Comparison of ENCODE assay signal across 21 cellular contexts in genomic region chr5:168434746-168435321, GRCh38. TPM values are rescaled to one million over a fixed set of nuclear protein-coding genes. Genes with fewer than 3 reads are reported as not detected.
DNase-seq lines count a peak whose midpoint lies in the region; ATAC-seq and TF ChIP-seq lines count a peak whose summit lies in the region.
"Had no signal": no experiment of that assay in that cellular context is flagged by ENCODE, and none has a peak within 500 bp of the region (broad histone marks: within the 10 kb centered on the region; RNA-seq: fewer than 3 reads in every experiment).

No MANE protein-coding gene starts in this region.

- H3K4me1 ChIP-seq in Peyer's patch: peaks cover 0 to 6% (median 0%) of the 10 kb centered on the region in 4 donors
- H3K4me1 ChIP-seq: esophagus muscularis mucosa had no signal

- no peak overlapping the region for H3K27ac ChIP-seq in Peyer's patch
- H3K27ac ChIP-seq: C4-2B, esophagus muscularis mucosa had no signal

- no peaks in the 10 kb centered on the region for H3K27me3 ChIP-seq in Peyer's patch
- H3K27me3 ChIP-seq: esophagus muscularis mucosa had no signal

- H3K4me3 ChIP-seq in fibroblast of the aortic adventitia (ENCODE audit: low read depth, low read length) (no peak overlapping the region), Peyer's patch (no peak overlapping the region)
- H3K4me3 ChIP-seq: esophagus muscularis mucosa had no signal

- no peaks in the 10 kb centered on the region for H3K4me1 Mint-ChIP-seq in activated naive CD4-positive, alpha-beta T cell treated with anti-CD3 and anti-CD28 coated beads, Interleukin-2, amount 10 ng/mL, durations not matched to agents 7 days and 5 days
- H3K4me1 Mint-ChIP-seq in activated T-helper 17 cell treated with anti-CD3 and anti-CD28 coated beads, Interleukin-2, amount 50 U/mL, for 72 hours: no peaks in the 10 kb centered on the region
- peaks cover 4% of the 10 kb centered on the region for H3K4me1 Mint-ChIP-seq in type B pancreatic cell (ENCODE audit: unreplicated experiment)
- H3K4me1 Mint-ChIP-seq: activated naive CD8-positive, alpha-beta T cell treated with anti-CD3 and anti-CD28 coated beads, Interleukin-2, amount 10 ng/mL, durations not matched to agents 7 days and 5 days; central memory CD8-positive, alpha-beta T cell had no signal

- peaks cover 0 to 7% (median 0%) of the 10 kb centered on the region in 3 donors for H3K36me3 ChIP-seq in Peyer's patch
- H3K36me3 ChIP-seq: esophagus muscularis mucosa had no signal

- H3K27ac Mint-ChIP-seq in activated naive CD4-positive, alpha-beta T cell treated with anti-CD3 and anti-CD28 coated beads, Interleukin-2, amount 50 U/mL, for 72 hours: no peak overlapping the region
- H3K27ac Mint-ChIP-seq in activated naive CD4-positive, alpha-beta T cell treated with anti-CD3 and anti-CD28 coated beads, Interleukin-2, amount 10 ng/mL, durations not matched to agents 7 days and 5 days: no peak overlapping the region
- H3K27ac Mint-ChIP-seq in activated T-helper 17 cell treated with anti-CD3 and anti-CD28 coated beads, Interleukin-2, amount 50 U/mL, for 72 hours: no peak overlapping the region
- H3K27ac Mint-ChIP-seq in type B pancreatic cell: peak overlapping the region; percentile 61
- H3K27ac Mint-ChIP-seq: activated naive CD8-positive, alpha-beta T cell treated with anti-CD3 and anti-CD28 coated beads, Interleukin-2, amount 10 ng/mL, durations not matched to agents 7 days and 5 days had no signal

- no peaks in the 10 kb centered on the region for H3K27me3 Mint-ChIP-seq in activated naive CD4-positive, alpha-beta T cell treated with anti-CD3 and anti-CD28 coated beads, Interleukin-2, amount 10 ng/mL, durations not matched to agents 7 days and 5 days
- H3K27me3 Mint-ChIP-seq in activated T-helper 17 cell treated with anti-CD3 and anti-CD28 coated beads, Interleukin-2, amount 50 U/mL, for 72 hours: no peaks in the 10 kb centered on the region
- no peaks in the 10 kb centered on the region for H3K27me3 Mint-ChIP-seq in type B pancreatic cell
- H3K27me3 Mint-ChIP-seq: activated naive CD8-positive, alpha-beta T cell treated with anti-CD3 and anti-CD28 coated beads, Interleukin-2, amount 10 ng/mL, durations not matched to agents 7 days and 5 days had no signal

- ATAC-seq in activated naive CD4-positive, alpha-beta T cell treated with anti-CD3 and anti-CD28 coated beads, Interleukin-2, amount 50 U/mL, for 72 hours: peak; percentile 56 to 60
- peak; percentile 60 for ATAC-seq in activated T-helper 17 cell treated with anti-CD3 and anti-CD28 coated beads, Interleukin-2, amount 50 U/mL, for 72 hours (replicated peaks)
- no peak for ATAC-seq in HG02884 (IDR thresholded peaks at IDR 0.05; ENCODE audit: unreplicated experiment)
- ATAC-seq: HepG2 had no signal

- H3K4me3 Mint-ChIP-seq in activated naive CD4-positive, alpha-beta T cell treated with anti-CD3 and anti-CD28 coated beads, Interleukin-2, amount 10 ng/mL, durations not matched to agents 7 days and 5 days: no peak overlapping the region
- H3K4me3 Mint-ChIP-seq in activated T-helper 17 cell treated with anti-CD3 and anti-CD28 coated beads, Interleukin-2, amount 50 U/mL, for 72 hours: no peak overlapping the region
- H3K4me3 Mint-ChIP-seq in type B pancreatic cell: no peak overlapping the region
- H3K4me3 Mint-ChIP-seq: activated naive CD8-positive, alpha-beta T cell treated with anti-CD3 and anti-CD28 coated beads, Interleukin-2, amount 10 ng/mL, durations not matched to agents 7 days and 5 days; central memory CD8-positive, alpha-beta T cell had no signal

- DNase-seq in activated naive CD4-positive, alpha-beta T cell treated with anti-CD3 and anti-CD28 coated beads, Interleukin-2, amount 50 U/mL, for 72 hours (ENCODE audit: low spot score in 2 of 2): no peak
- no peak for DNase-seq in activated naive CD4-positive, alpha-beta T cell treated with anti-CD3 and anti-CD28 coated beads, Interleukin-2, amount 10 ng/mL, durations not matched to agents 7 days and 5 days
- DNase-seq in fibroblast of the aortic adventitia (ENCODE audit: low read depth) (peak; percentile 34), type B pancreatic cell (ENCODE audit: extremely low spot score, unreplicated experiment) (no peak), Peyer's patch (no peak), kidney glomerular epithelial cell (lab: John Stamatoyannopoulos, UW) (no peak)
- DNase-seq: 8988T; activated CD4-positive, alpha-beta T cell treated with anti-CD3 and anti-CD28 coated beads, Interleukin-2, amount 50 U/mL, for 4 hours; activated naive CD8-positive, alpha-beta T cell treated with anti-CD3 and anti-CD28 coated beads, Interleukin-2, amount 10 ng/mL, durations not matched to agents 7 days and 5 days; activated T-cell treated with anti-CD3 and anti-CD28 coated beads, Interleukin-2, amount 50 U/mL, for 1 hour; DMS153; effector CD4-positive, alpha-beta T cell; NCI-H187; NCI-H446; stimulated activated CD4-positive, alpha-beta T cell treated with anti-CD3 and anti-CD28 coated beads, Interleukin-4, amount 100 ng/mL, for 24 hours had no signal

- H3K9me3 ChIP-seq in Peyer's patch: no peaks in the 10 kb centered on the region
- H3K9me3 ChIP-seq: esophagus muscularis mucosa had no signal

- no peaks in the 10 kb centered on the region for H3K36me3 Mint-ChIP-seq in activated naive CD4-positive, alpha-beta T cell treated with anti-CD3 and anti-CD28 coated beads, Interleukin-2, amount 50 U/mL, for 72 hours
- H3K36me3 Mint-ChIP-seq in activated naive CD4-positive, alpha-beta T cell treated with anti-CD3 and anti-CD28 coated beads, Interleukin-2, amount 10 ng/mL, durations not matched to agents 7 days and 5 days: no peaks in the 10 kb centered on the region
- no peaks in the 10 kb centered on the region for H3K36me3 Mint-ChIP-seq in activated T-helper 17 cell treated with anti-CD3 and anti-CD28 coated beads, Interleukin-2, amount 50 U/mL, for 72 hours (ENCODE audit: low read depth)
- H3K36me3 Mint-ChIP-seq in type B pancreatic cell: peaks cover 27% of the 10 kb centered on the region
- H3K36me3 Mint-ChIP-seq: activated naive CD8-positive, alpha-beta T cell treated with anti-CD3 and anti-CD28 coated beads, Interleukin-2, amount 10 ng/mL, durations not matched to agents 7 days and 5 days had no signal

- TF ChIP-seq CTCF in fibroblast of the aortic adventitia (IDR thresholded peaks at IDR 0.05; ENCODE audit: insufficient read depth, low read length) (no peak), type B pancreatic cell (conservative IDR thresholded peaks at IDR 0.05) (no peak), Peyer's patch (IDR thresholded peaks at IDR 0.05) (no peak)

- CTCF ChIA-PET in activated naive CD4-positive, alpha-beta T cell treated with anti-CD3 and anti-CD28 coated beads, Interleukin-2, amount 10 ng/mL, durations not matched to agents 7 days and 5 days (lab: Charles Lee): no interaction called here

- H3K9me3 Mint-ChIP-seq in activated naive CD4-positive, alpha-beta T cell treated with anti-CD3 and anti-CD28 coated beads, Interleukin-2, amount 50 U/mL, for 72 hours: no peaks in the 10 kb centered on the region
- H3K9me3 Mint-ChIP-seq in activated naive CD4-positive, alpha-beta T cell treated with anti-CD3 and anti-CD28 coated beads, Interleukin-2, amount 10 ng/mL, durations not matched to agents 7 days and 5 days: no peaks in the 10 kb centered on the region
- H3K9me3 Mint-ChIP-seq in activated T-helper 17 cell treated with anti-CD3 and anti-CD28 coated beads, Interleukin-2, amount 50 U/mL, for 72 hours: no peaks in the 10 kb centered on the region
- H3K9me3 Mint-ChIP-seq in type B pancreatic cell: no peaks in the 10 kb centered on the region
- H3K9me3 Mint-ChIP-seq: activated naive CD8-positive, alpha-beta T cell treated with anti-CD3 and anti-CD28 coated beads, Interleukin-2, amount 10 ng/mL, durations not matched to agents 7 days and 5 days; central memory CD8-positive, alpha-beta T cell had no signal

- TF ChIP-seq POLR2A in Peyer's patch (IDR thresholded peaks at IDR 0.05): no peak

RNA-seq across cellular contexts. Expression of gene RARS1, which starts 51.4 kb away (rescaled TPM):
- total RNA-seq in activated naive CD4-positive, alpha-beta T cell treated with anti-CD3 and anti-CD28 coated beads, Interleukin-2, amount 50 U/mL, for 72 hours: 100 to 1,000 TPM; 108 to 115 TPM
- total RNA-seq in activated T-helper 17 cell treated with anti-CD3 and anti-CD28 coated beads, Interleukin-2, amount 50 U/mL, for 72 hours: 100 to 1,000 TPM in 1 of 2 donors, 10 to 100 TPM in 1; 86.0 to 121 TPM
- total RNA-seq in fibroblast of the aortic adventitia (ENCODE audit: low replicate concordance): 109 and 165 TPM in 2 replicates
- 102 and 110 TPM in 2 replicates for total RNA-seq in type B pancreatic cell (ENCODE audit: low replicate concordance)
- total RNA-seq in Peyer's patch: 100 to 1,000 TPM in 3 of 4 donors, 10 to 100 TPM in 1; 81.5 to 115 (median 108) TPM
